ENCODE assay signal across 20 cellular contexts in the genomic region with DNA sequence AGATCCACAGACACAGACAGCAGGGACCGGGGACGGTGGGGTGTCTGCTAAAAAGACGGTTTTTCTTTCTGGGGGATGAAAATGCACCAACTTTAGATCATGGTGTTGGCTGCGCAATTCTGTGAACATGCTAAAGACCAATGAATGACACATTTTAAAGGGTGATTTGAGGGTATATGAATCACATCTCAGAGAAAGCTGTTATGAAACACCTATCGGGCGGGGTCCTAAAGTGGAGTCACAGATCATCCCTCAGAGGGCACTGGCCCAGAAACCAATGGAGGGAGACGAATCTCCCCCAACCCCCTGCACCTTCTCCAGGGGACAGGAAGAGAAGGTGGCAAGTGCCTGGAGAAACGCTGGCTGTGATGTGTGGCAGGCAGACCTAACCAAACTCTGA.
"Had no signal": no experiment of that assay in that cellular context is flagged by ENCODE, and none has a peak within 500 bp of the region (broad histone marks: within the 10 kb centered on the region; RNA-seq: fewer than 3 reads in every experiment).

No MANE protein-coding gene starts in this region.

- H3K9me3 ChIP-seq: esophagus squamous epithelium, mucosa of descending colon, neutrophil, sigmoid colon, stomach had no signal

- H3K27me3 Mint-ChIP-seq: naive thymus-derived CD8-positive, alpha-beta T cell had no signal

- DNase-seq: effector memory CD4-positive, alpha-beta T cell; esophagus squamous epithelium; foreskin melanocyte; head of caudate nucleus; kidney; left colon; left ventricle myocardium superior; mucosa of descending colon; naive thymus-derived CD8-positive, alpha-beta T cell; sigmoid colon; stimulated activated CD4-positive, alpha-beta T cell treated with anti-CD3 and anti-CD28 coated beads, Interleukin-2, amount 100 ng/mL, for 24 hours; stimulated activated naive CD4-positive, alpha-beta T cell; stomach; substantia nigra; trophoblast cell had no signal

- H3K4me2 ChIP-seq: hepatocyte had no signal

- FAIRE-seq: kidney had no signal

- H3K79me2 ChIP-seq: hepatocyte had no signal

- H3K9me3 Mint-ChIP-seq: naive thymus-derived CD8-positive, alpha-beta T cell had no signal

- H3K4me3 ChIP-seq: esophagus squamous epithelium, hepatocyte, lung, mucosa of descending colon, sigmoid colon, skin epidermis, stomach had no signal

- H3K4me3 Mint-ChIP-seq: naive thymus-derived CD8-positive, alpha-beta T cell had no signal

- H3K4me1 ChIP-seq: stomach had no signal

- ATAC-seq: left colon; left ventricle myocardium superior; mucosa of descending colon; naive thymus-derived CD8-positive, alpha-beta T cell had no signal

- H3K27ac ChIP-seq: epithelial cell of prostate, esophagus squamous epithelium, hepatocyte, neutrophil, stomach had no signal

- H3K27me3 ChIP-seq: esophagus squamous epithelium, hepatocyte, neutrophil, sigmoid colon, stomach had no signal

- H2AFZ ChIP-seq: hepatocyte had no signal
